18 cellular contexts compared by ENCODE assay signal in the genomic region with DNA sequence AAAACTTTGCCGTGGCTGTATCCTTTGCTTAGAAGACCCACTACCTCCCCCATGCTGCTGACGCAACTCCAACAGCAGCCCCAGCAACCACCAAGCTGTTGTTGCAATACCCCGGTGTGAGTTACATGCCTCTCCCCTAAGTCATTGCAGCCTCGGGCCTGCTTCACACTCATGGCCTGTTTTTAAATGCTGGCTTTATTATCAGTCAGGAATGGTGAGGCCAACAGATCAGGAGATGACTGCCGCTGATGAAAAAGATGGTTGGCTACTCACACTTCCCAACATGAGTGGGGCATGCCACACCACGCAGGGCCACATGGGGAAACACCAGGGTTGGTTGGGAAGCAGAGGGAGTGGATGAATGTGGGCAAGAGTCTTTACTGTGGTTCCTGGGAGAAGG.
DNase-seq lines count a peak whose midpoint lies in the region; ATAC-seq and TF ChIP-seq lines count a peak whose summit lies in the region.
"Had no signal": no experiment of that assay in that cellular context is flagged by ENCODE, and none has a peak within 500 bp of the region (broad histone marks: within the 10 kb centered on the region; RNA-seq: fewer than 3 reads in every experiment).

No MANE protein-coding gene starts in this region.

- peak overlapping the region; percentile 83 for H3K27ac Mint-ChIP-seq in HFFc6
- H3K27ac Mint-ChIP-seq: activated naive CD8-positive, alpha-beta T cell treated with anti-CD3 and anti-CD28 coated beads, Interleukin-2, amount 50 U/mL, for 24 hours; mesothelial cell of epicardium; stimulated activated effector memory CD8-positive, alpha-beta T cell treated with anti-CD3 and anti-CD28 coated beads, Interleukin-12 subunit alpha, Interleukin-12 subunit beta, amount 100 ng/mL, for 72 hours had no signal

- H3K36me3 ChIP-seq in right atrium auricular region = no peaks in the 10 kb centered on the region
- H3K36me3 ChIP-seq: BE2C had no signal

- H3K9me3 ChIP-seq in right atrium auricular region = no peaks in the 10 kb centered on the region
- H3K9me3 ChIP-seq: BE2C had no signal

- H3K27me3 ChIP-seq in right atrium auricular region = no peaks in the 10 kb centered on the region
- H3K27me3 ChIP-seq: BE2C had no signal

- H3K9me3 Mint-ChIP-seq in HFFc6 = peaks cover 8% of the 10 kb centered on the region
- H3K9me3 Mint-ChIP-seq: activated naive CD8-positive, alpha-beta T cell treated with anti-CD3 and anti-CD28 coated beads, Interleukin-2, amount 50 U/mL, for 24 hours; stimulated activated effector memory CD8-positive, alpha-beta T cell treated with anti-CD3 and anti-CD28 coated beads, Interleukin-12 subunit alpha, Interleukin-12 subunit beta, amount 100 ng/mL, for 72 hours had no signal

- peaks cover 32% of the 10 kb centered on the region for H3K27me3 Mint-ChIP-seq in HFFc6 (ENCODE audit: insufficient read depth)

- peaks cover 23% of the 10 kb centered on the region for H3K4me1 Mint-ChIP-seq in HFFc6 (ENCODE audit: low read depth)
- H3K4me1 Mint-ChIP-seq: activated naive CD8-positive, alpha-beta T cell treated with anti-CD3 and anti-CD28 coated beads, Interleukin-2, amount 50 U/mL, for 24 hours; mesothelial cell of epicardium; stimulated activated effector memory CD8-positive, alpha-beta T cell treated with anti-CD3 and anti-CD28 coated beads, Interleukin-12 subunit alpha, Interleukin-12 subunit beta, amount 100 ng/mL, for 72 hours had no signal

- no peak for ATAC-seq in HG03196 (IDR thresholded peaks at IDR 0.05; ENCODE audit: unreplicated experiment)
- ATAC-seq in GM18511 (IDR thresholded peaks at IDR 0.05; ENCODE audit: unreplicated experiment) = no peak
- ATAC-seq: activated naive CD8-positive, alpha-beta T cell treated with anti-CD3 and anti-CD28 coated beads, Interleukin-2, amount 50 U/mL, for 24 hours; Right ventricle myocardium inferior; stimulated activated effector memory CD8-positive, alpha-beta T cell treated with anti-CD3 and anti-CD28 coated beads, Interleukin-12 subunit alpha, Interleukin-12 subunit beta, amount 100 ng/mL, for 72 hours had no signal

- peak; percentile 47 for DNase-seq in AG08395 (ENCODE audit: low spot score)
- DNase-seq in HFFc6 = peak; percentile 89
- DNase-seq in SIG-M5 (lab: John Stamatoyannopoulos, UW) = peak; percentile 33
- peak; percentile 49 for DNase-seq in fibroblast of the conjunctiva (ENCODE audit: low read depth)
- no peak for DNase-seq in medulla oblongata (ENCODE audit: extremely low spot score)
- DNase-seq in right atrium auricular region (ENCODE audit: low spot score) = no peak
- DNase-seq: activated naive CD8-positive, alpha-beta T cell treated with anti-CD3 and anti-CD28 coated beads, Interleukin-2, amount 50 U/mL, for 24 hours; BE2C; effector CD4-positive, alpha-beta T cell; GDM1; NCI-H1105; NCI-H510A treated with DMSO at 0.1 percent for 48 hours; stimulated activated CD4-positive, alpha-beta T cell treated with anti-CD3 and anti-CD28 coated beads, Interleukin-1b, Interleukin-23, amount 100 ng/mL, for 48 hours had no signal

- TF ChIP-seq CTCF in HFFc6 (IDR thresholded peaks at IDR 0.05) = peak; percentile 23; the same call in 1 of the 2 replicates
- TF ChIP-seq CTCF in right atrium auricular region (IDR thresholded peaks at IDR 0.05) = no peak

- no peaks in the 10 kb centered on the region for H3K4me1 ChIP-seq in right atrium auricular region
- H3K4me1 ChIP-seq: BE2C had no signal

- no peaks in the 10 kb centered on the region for H3K36me3 Mint-ChIP-seq in HFFc6 (ENCODE audit: low read depth)
- H3K36me3 Mint-ChIP-seq: mesothelial cell of epicardium; stimulated activated effector memory CD8-positive, alpha-beta T cell treated with anti-CD3 and anti-CD28 coated beads, Interleukin-12 subunit alpha, Interleukin-12 subunit beta, amount 100 ng/mL, for 72 hours had no signal

- H3K27ac ChIP-seq in right atrium auricular region = no peak overlapping the region

- H3K4me3 Mint-ChIP-seq in HFFc6 = no peak overlapping the region; the same call in 1 of the 2 replicates
- H3K4me3 Mint-ChIP-seq: activated naive CD8-positive, alpha-beta T cell treated with anti-CD3 and anti-CD28 coated beads, Interleukin-2, amount 50 U/mL, for 24 hours; mesothelial cell of epicardium; stimulated activated effector memory CD8-positive, alpha-beta T cell treated with anti-CD3 and anti-CD28 coated beads, Interleukin-12 subunit alpha, Interleukin-12 subunit beta, amount 100 ng/mL, for 72 hours had no signal

- H3K4me3 ChIP-seq in right atrium auricular region = no peak overlapping the region

Comparison
In these comparisons a context has a peak if more than half of its experiments do, and no peak if none do; other contexts are left out.
1. DNase-seq: peak in AG08395 (single experiment), HFFc6 (single experiment), SIG-M5 (single experiment) and fibroblast of the conjunctiva (single experiment); none in medulla oblongata (single experiment) and right atrium auricular region (single experiment).